Comparison of ENCODE assay signal across 1 cellular context in genomic region chr6:28789553-28790083, GRCh38.
TF ChIP-seq lines count a peak whose summit lies in the region.

No MANE protein-coding gene starts in this region.

TF ChIP-seq in K562, 482 proteins besides CTCF, POLR2A, EP300 and RAD21 (continued from another document and continues in another):
- no peak for TF ChIP-seq AFF1 (IDR thresholded peaks at IDR 0.05; ENCODE audit: low read depth in 1 of 2, partially characterized antibody in 2 of 2)
- TF ChIP-seq ZNF717 (CRISPR knock-in tag; IDR thresholded peaks at IDR 0.05): no peak
- TF ChIP-seq FUS (optimal IDR thresholded peaks at IDR 0.05; ENCODE audit: low read depth, low read length): no peak
- TF ChIP-seq IRF1 (CRISPR knock-in tag; IDR thresholded peaks at IDR 0.05; ENCODE audit: borderline replicate concordance): no peak
- no peak for TF ChIP-seq ZFX (CRISPR knock-in tag; IDR thresholded peaks at IDR 0.05)
- TF ChIP-seq CCAR2 (IDR thresholded peaks at IDR 0.05; ENCODE audit: low read depth, low read length): no peak
- no peak for TF ChIP-seq KLF16 (IDR thresholded peaks at IDR 0.05)
- TF ChIP-seq ZNF121 (CRISPR knock-in tag; conservative IDR thresholded peaks at IDR 0.05): no peak
- TF ChIP-seq ZC3H11A (IDR thresholded peaks at IDR 0.05; ENCODE audit: low read depth, low read length): no peak
- TF ChIP-seq FOXK1 (CRISPR knock-in tag; IDR thresholded peaks at IDR 0.05; ENCODE audit: borderline replicate concordance): no peak
- TF ChIP-seq EGR1 (conservative IDR thresholded peaks at IDR 0.05): peak; percentile 62
- TF ChIP-seq SMAD1 (IDR thresholded peaks at IDR 0.05; ENCODE audit: low read depth, low read length, partially characterized antibody): no peak
- TF ChIP-seq PTRF (tag; IDR thresholded peaks at IDR 0.05): no peak
- TF ChIP-seq SRSF3 (IDR thresholded peaks at IDR 0.05; ENCODE audit: insufficient read depth, low read length): no peak
- no peak for TF ChIP-seq MAFG (tag; conservative IDR thresholded peaks at IDR 0.05)
- no peak for TF ChIP-seq PURB (CRISPR knock-in tag; IDR thresholded peaks at IDR 0.05; ENCODE audit: low read depth)
- no peak for TF ChIP-seq SAFB (IDR thresholded peaks at IDR 0.05; ENCODE audit: borderline replicate concordance, low read depth, low read length)
- no peak for TF ChIP-seq CEBPG (CRISPR knock-in tag; IDR thresholded peaks at IDR 0.05)
- TF ChIP-seq CEBPG (tag; conservative IDR thresholded peaks at IDR 0.05 in 1 of 2, IDR thresholded peaks at IDR 0.05 in 1 of 2): no peak
- no peak for TF ChIP-seq PHF20 (IDR thresholded peaks at IDR 0.05; ENCODE audit: partially characterized antibody)
- TF ChIP-seq ATF1 (CRISPR knock-in tag; IDR thresholded peaks at IDR 0.05): no peak
- TF ChIP-seq ATF1 (tag; IDR thresholded peaks at IDR 0.05): peak; percentile 91
- TF ChIP-seq ATF7 (IDR thresholded peaks at IDR 0.05): peak; percentile 60
- TF ChIP-seq, protein P1, sequence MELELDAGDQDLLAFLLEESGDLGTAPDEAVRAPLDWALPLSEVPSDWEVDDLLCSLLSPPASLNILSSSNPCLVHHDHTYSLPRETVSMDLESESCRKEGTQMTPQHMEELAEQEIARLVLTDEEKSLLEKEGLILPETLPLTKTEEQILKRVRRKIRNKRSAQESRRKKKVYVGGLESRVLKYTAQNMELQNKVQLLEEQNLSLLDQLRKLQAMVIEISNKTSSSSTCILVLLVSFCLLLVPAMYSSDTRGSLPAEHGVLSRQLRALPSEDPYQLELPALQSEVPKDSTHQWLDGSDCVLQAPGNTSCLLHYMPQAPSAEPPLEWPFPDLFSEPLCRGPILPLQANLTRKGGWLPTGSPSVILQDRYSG (tag; conservative IDR thresholded peaks at IDR 0.05; ENCODE audit: low read depth): no peak
- no peak for TF ChIP-seq RUNX1 (IDR thresholded peaks at IDR 0.05; ENCODE audit: low read depth)
- TF ChIP-seq NCOA4 (IDR thresholded peaks at IDR 0.05; ENCODE audit: partially characterized antibody): no peak
- TF ChIP-seq MEIS2 (IDR thresholded peaks at IDR 0.05; ENCODE audit: partially characterized antibody): no peak
- TF ChIP-seq ZNF282 (CRISPR knock-in tag; IDR thresholded peaks at IDR 0.05): no peak
- no peak for TF ChIP-seq ZNF212 (CRISPR knock-in tag; IDR thresholded peaks at IDR 0.05)
- no peak for TF ChIP-seq NFXL1 (CRISPR knock-in tag; IDR thresholded peaks at IDR 0.05)
- no peak for TF ChIP-seq STAT5B (CRISPR knock-in tag; IDR thresholded peaks at IDR 0.05)
- TF ChIP-seq, protein P2, sequence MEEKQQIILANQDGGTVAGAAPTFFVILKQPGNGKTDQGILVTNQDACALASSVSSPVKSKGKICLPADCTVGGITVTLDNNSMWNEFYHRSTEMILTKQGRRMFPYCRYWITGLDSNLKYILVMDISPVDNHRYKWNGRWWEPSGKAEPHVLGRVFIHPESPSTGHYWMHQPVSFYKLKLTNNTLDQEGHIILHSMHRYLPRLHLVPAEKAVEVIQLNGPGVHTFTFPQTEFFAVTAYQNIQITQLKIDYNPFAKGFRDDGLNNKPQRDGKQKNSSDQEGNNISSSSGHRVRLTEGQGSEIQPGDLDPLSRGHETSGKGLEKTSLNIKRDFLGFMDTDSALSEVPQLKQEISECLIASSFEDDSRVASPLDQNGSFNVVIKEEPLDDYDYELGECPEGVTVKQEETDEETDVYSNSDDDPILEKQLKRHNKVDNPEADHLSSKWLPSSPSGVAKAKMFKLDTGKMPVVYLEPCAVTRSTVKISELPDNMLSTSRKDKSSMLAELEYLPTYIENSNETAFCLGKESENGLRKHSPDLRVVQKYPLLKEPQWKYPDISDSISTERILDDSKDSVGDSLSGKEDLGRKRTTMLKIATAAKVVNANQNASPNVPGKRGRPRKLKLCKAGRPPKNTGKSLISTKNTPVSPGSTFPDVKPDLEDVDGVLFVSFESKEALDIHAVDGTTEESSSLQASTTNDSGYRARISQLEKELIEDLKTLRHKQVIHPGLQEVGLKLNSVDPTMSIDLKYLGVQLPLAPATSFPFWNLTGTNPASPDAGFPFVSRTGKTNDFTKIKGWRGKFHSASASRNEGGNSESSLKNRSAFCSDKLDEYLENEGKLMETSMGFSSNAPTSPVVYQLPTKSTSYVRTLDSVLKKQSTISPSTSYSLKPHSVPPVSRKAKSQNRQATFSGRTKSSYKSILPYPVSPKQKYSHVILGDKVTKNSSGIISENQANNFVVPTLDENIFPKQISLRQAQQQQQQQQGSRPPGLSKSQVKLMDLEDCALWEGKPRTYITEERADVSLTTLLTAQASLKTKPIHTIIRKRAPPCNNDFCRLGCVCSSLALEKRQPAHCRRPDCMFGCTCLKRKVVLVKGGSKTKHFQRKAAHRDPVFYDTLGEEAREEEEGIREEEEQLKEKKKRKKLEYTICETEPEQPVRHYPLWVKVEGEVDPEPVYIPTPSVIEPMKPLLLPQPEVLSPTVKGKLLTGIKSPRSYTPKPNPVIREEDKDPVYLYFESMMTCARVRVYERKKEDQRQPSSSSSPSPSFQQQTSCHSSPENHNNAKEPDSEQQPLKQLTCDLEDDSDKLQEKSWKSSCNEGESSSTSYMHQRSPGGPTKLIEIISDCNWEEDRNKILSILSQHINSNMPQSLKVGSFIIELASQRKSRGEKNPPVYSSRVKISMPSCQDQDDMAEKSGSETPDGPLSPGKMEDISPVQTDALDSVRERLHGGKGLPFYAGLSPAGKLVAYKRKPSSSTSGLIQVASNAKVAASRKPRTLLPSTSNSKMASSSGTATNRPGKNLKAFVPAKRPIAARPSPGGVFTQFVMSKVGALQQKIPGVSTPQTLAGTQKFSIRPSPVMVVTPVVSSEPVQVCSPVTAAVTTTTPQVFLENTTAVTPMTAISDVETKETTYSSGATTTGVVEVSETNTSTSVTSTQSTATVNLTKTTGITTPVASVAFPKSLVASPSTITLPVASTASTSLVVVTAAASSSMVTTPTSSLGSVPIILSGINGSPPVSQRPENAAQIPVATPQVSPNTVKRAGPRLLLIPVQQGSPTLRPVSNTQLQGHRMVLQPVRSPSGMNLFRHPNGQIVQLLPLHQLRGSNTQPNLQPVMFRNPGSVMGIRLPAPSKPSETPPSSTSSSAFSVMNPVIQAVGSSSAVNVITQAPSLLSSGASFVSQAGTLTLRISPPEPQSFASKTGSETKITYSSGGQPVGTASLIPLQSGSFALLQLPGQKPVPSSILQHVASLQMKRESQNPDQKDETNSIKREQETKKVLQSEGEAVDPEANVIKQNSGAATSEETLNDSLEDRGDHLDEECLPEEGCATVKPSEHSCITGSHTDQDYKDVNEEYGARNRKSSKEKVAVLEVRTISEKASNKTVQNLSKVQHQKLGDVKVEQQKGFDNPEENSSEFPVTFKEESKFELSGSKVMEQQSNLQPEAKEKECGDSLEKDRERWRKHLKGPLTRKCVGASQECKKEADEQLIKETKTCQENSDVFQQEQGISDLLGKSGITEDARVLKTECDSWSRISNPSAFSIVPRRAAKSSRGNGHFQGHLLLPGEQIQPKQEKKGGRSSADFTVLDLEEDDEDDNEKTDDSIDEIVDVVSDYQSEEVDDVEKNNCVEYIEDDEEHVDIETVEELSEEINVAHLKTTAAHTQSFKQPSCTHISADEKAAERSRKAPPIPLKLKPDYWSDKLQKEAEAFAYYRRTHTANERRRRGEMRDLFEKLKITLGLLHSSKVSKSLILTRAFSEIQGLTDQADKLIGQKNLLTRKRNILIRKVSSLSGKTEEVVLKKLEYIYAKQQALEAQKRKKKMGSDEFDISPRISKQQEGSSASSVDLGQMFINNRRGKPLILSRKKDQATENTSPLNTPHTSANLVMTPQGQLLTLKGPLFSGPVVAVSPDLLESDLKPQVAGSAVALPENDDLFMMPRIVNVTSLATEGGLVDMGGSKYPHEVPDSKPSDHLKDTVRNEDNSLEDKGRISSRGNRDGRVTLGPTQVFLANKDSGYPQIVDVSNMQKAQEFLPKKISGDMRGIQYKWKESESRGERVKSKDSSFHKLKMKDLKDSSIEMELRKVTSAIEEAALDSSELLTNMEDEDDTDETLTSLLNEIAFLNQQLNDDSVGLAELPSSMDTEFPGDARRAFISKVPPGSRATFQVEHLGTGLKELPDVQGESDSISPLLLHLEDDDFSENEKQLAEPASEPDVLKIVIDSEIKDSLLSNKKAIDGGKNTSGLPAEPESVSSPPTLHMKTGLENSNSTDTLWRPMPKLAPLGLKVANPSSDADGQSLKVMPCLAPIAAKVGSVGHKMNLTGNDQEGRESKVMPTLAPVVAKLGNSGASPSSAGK (IDR thresholded peaks at IDR 0.05): no peak; the same call in 1 of the 2 replicates
- TF ChIP-seq, protein P3, sequence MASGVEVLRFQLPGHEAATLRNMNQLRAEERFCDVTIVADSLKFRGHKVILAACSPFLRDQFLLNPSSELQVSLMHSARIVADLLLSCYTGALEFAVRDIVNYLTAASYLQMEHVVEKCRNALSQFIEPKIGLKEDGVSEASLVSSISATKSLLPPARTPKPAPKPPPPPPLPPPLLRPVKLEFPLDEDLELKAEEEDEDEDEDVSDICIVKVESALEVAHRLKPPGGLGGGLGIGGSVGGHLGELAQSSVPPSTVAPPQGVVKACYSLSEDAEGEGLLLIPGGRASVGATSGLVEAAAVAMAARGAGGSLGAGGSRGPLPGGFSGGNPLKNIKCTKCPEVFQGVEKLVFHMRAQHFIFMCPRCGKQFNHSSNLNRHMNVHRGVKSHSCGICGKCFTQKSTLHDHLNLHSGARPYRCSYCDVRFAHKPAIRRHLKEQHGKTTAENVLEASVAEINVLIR (CRISPR knock-in tag; IDR thresholded peaks at IDR 0.05): 0 out of 2 replicates have a peak, but pooled peaks have one; percentile 30
- no peak for TF ChIP-seq ZNF224 (CRISPR knock-in tag; IDR thresholded peaks at IDR 0.05)
- TF ChIP-seq ATF2 (CRISPR knock-in tag; IDR thresholded peaks at IDR 0.05): no peak
- TF ChIP-seq ZNF23 (CRISPR knock-in tag; IDR thresholded peaks at IDR 0.05): no peak
- no peak for TF ChIP-seq BRCA1 (IDR thresholded peaks at IDR 0.05)
- no peak for TF ChIP-seq BRCA1 (CRISPR knock-in tag; IDR thresholded peaks at IDR 0.05)
- TF ChIP-seq POU5F1 (IDR thresholded peaks at IDR 0.05; ENCODE audit: borderline replicate concordance, low read depth, low read length, partially characterized antibody): no peak
- no peak for TF ChIP-seq ZNF507 (tag; conservative IDR thresholded peaks at IDR 0.05)
- no peak for TF ChIP-seq ZNF76 (CRISPR knock-in tag; IDR thresholded peaks at IDR 0.05; ENCODE audit: borderline replicate concordance)
- TF ChIP-seq SREBF1 (IDR thresholded peaks at IDR 0.05; ENCODE audit: borderline replicate concordance, low read depth, low read length): no peak
- TF ChIP-seq SIN3A (IDR thresholded peaks at IDR 0.05; ENCODE audit: borderline replicate concordance in 2 of 2, control insufficient read depth in 1 of 2, low read depth in 2 of 2, low read length in 2 of 2): peak in 1 of 2 experiments; percentile 29; a peak in 1 of 4 replicates
- TF ChIP-seq, protein P4, sequence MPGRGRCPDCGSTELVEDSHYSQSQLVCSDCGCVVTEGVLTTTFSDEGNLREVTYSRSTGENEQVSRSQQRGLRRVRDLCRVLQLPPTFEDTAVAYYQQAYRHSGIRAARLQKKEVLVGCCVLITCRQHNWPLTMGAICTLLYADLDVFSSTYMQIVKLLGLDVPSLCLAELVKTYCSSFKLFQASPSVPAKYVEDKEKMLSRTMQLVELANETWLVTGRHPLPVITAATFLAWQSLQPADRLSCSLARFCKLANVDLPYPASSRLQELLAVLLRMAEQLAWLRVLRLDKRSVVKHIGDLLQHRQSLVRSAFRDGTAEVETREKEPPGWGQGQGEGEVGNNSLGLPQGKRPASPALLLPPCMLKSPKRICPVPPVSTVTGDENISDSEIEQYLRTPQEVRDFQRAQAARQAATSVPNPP (IDR thresholded peaks at IDR 0.05; ENCODE audit: borderline replicate concordance, insufficient read depth, insufficient read length): no peak
- no peak for TF ChIP-seq C11orf30 (IDR thresholded peaks at IDR 0.05; ENCODE audit: low read depth)
- TF ChIP-seq CBX8 (IDR thresholded peaks at IDR 0.05; ENCODE audit: borderline replicate concordance, extremely low read depth, low read depth, low read length, poor library complexity, severe bottlenecking): no peak
